8 cellular contexts compared by ENCODE assay signal in the genomic region with DNA sequence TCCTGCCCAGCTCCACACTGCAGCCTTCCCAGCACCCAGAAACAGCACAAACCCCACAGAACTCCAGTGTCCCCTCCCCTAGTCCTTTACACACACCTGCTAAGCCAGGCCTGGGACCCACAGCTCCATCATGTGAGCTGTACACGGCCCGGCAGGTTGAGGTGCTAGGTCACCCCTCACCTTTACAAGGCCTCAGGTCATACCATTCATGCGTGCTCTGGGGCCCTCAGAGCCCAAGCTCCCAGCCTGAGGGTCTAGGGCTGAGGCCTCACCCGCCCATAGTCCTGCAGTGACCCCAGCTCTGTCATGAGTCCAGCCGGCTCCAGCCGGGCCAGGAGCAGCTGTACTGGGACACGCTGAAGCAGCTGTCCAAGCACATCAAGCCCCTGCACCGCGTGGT. TPM values are rescaled to one million over a fixed set of nuclear protein-coding genes. Genes with fewer than 3 reads are reported as not detected.
DNase-seq lines count a peak whose midpoint lies in the region; ATAC-seq and TF ChIP-seq lines count a peak whose summit lies in the region.
"Not testable (repeated sequence)": the region's sequence is repeated elsewhere in the genome, so short reads cannot be mapped to it uniquely, and the experiment has no call there.

No MANE protein-coding gene starts in this region.

- peak; percentile 29 for ATAC-seq in sciatic nerve

- H3K4me3 ChIP-seq in breast epithelium, hepatocyte: not testable (repeated sequence)

- H3K27me3 ChIP-seq in breast epithelium, hepatocyte: not testable (repeated sequence)

- not testable (repeated sequence) for H3K9me2 ChIP-seq in hepatocyte (replicated peaks; ENCODE audit: insufficient read depth)

- not testable (repeated sequence) for H3K4me1 ChIP-seq in breast epithelium; hepatocyte (ENCODE audit: insufficient read depth)

- not testable (repeated sequence) for H2AFZ ChIP-seq in hepatocyte

- 62% methylated on average over 4 of the region's 9 CpGs for WGBS in hepatocyte (ENCODE audit: low lambda C conversion rate, missing lambda C conversion rate)

- not testable (repeated sequence) for H3K4me2 ChIP-seq in hepatocyte

- not testable (repeated sequence) for H3K9me3 ChIP-seq in breast epithelium; hepatocyte (ENCODE audit: low read depth)

- H3K27ac ChIP-seq in breast epithelium, hepatocyte: not testable (repeated sequence)

- TF ChIP-seq CTCF in breast epithelium (IDR thresholded peaks at IDR 0.05); hepatocyte (IDR thresholded peaks at IDR 0.05; ENCODE audit: poor library complexity): not testable (repeated sequence)

- intact Hi-C loops in breast epithelium (cut with DNase I; ENCODE audit: low total_unique reads); sciatic nerve (cut with DNase I): not testable (repeated sequence)

- H4K20me1 ChIP-seq in hepatocyte (ENCODE audit: insufficient read depth, poor library complexity, severe bottlenecking), result not testable (repeated sequence)

- DNase-seq in Ammon's horn (ENCODE audit: low spot score), result peak; percentile 0
- DNase-seq in SK-N-DZ (ENCODE audit: low spot score), result peak; percentile 1
- DNase-seq in breast epithelium (ENCODE audit: low spot score in 2 of 2), result peak; percentile 16 to 51
- peak; percentile 0 for DNase-seq in fibroblast of gingiva (ENCODE audit: low read depth)
- peak; percentile 2 for DNase-seq in hepatocyte (ENCODE audit: low spot score)
- peak; percentile 1 for DNase-seq in medulla oblongata (ENCODE audit: extremely low spot score)
- not testable (repeated sequence) for DNase-seq in sciatic nerve (ENCODE audit: low spot score)
- DNase-seq in ureter (ENCODE audit: low spot score), result peak; percentile 38

- H3K36me3 ChIP-seq in breast epithelium; hepatocyte (replicated peaks; ENCODE audit: insufficient read depth, low read depth): not testable (repeated sequence)

- not testable (repeated sequence) for TF ChIP-seq POLR2A in breast epithelium (IDR thresholded peaks at IDR 0.05)

- not testable (repeated sequence) for H3K79me2 ChIP-seq in hepatocyte

RNA-seq across cellular contexts. Expression of a gene that starts 51.2 kb away (rescaled TPM):
- 0.31 TPM in 1 of 2 replicates, not detected in the other for polyA plus RNA-seq in SK-N-DZ (2014; cell fraction: cytosol; rRNA removed)
- 0.89 and 1.7 TPM in 2 replicates for polyA plus RNA-seq in SK-N-DZ (2014; cell fraction: nucleus; rRNA removed)
- total RNA-seq in breast epithelium (not detected), hepatocyte (not detected in 2 replicates), sciatic nerve (not detected), ureter (not detected)
- not detected in 2 replicates for polyA plus RNA-seq in hepatocyte
